20 cellular contexts compared by ENCODE assay signal in genomic region chr11:117794772-117795629, GRCh38. TPM values are rescaled to one million over a fixed set of nuclear protein-coding genes. Genes with fewer than 3 reads are reported as not detected.
DNase-seq lines count a peak whose midpoint lies in the region; ATAC-seq and TF ChIP-seq lines count a peak whose summit lies in the region.
"Had no signal": no experiment of that assay in that cellular context is flagged by ENCODE, and none has a peak within 500 bp of the region (broad histone marks: within the 10 kb centered on the region; RNA-seq: fewer than 3 reads in every experiment).

No MANE protein-coding gene starts in this region.

- H3K27me3 ChIP-seq in CD4-positive, alpha-beta memory T cell (ENCODE audit: insufficient read depth, low read length) = peaks cover 38% of the 10 kb centered on the region
- H3K27me3 ChIP-seq in HUES6 (ENCODE audit: control insufficient read depth, insufficient read depth, low read length) = peaks cover 97% of the 10 kb centered on the region
- peaks cover 91% of the 10 kb centered on the region for H3K27me3 ChIP-seq in endodermal cell (ENCODE audit: control insufficient read depth, insufficient read depth, low read length, poor library complexity, severe bottlenecking)
- H3K27me3 ChIP-seq in naive thymus-derived CD4-positive, alpha-beta T cell (ENCODE audit: control insufficient read depth in 2 of 2, insufficient read depth in 2 of 2, low read length in 2 of 2) = peaks cover 24 to 34% of the 10 kb centered on the region in 2 donors
- peaks cover 4 to 22% of the 10 kb centered on the region in 2 donors for H3K27me3 ChIP-seq in body of pancreas

- 64 to 68% methylated on average over 11 to 26 of the region's 29 CpGs for WGBS in endodermal cell (ENCODE audit: insufficient coverage in 1 of 2, insufficient read length in 1 of 2), 2 experiments
- WGBS in body of pancreas, 2 donors = 42 to 46% methylated on average over 29 of the region's 29 CpGs

- no peaks in the 10 kb centered on the region for H3K9me3 Mint-ChIP-seq in CD4-positive, alpha-beta memory T cell
- no peaks in the 10 kb centered on the region for H3K9me3 Mint-ChIP-seq in endodermal cell
- H3K9me3 Mint-ChIP-seq in naive thymus-derived CD4-positive, alpha-beta T cell = no peaks in the 10 kb centered on the region
- H3K9me3 Mint-ChIP-seq: activated CD4-positive, alpha-beta T cell treated with anti-CD3 and anti-CD28 coated beads, Interleukin-2, amount 10 ng/mL, durations not matched to agents 24 days and 14 days had no signal

- H3K9ac ChIP-seq in HUES6 (ENCODE audit: low read length) (no peak overlapping the region), endodermal cell (ENCODE audit: extremely low read depth, low read length, poor library complexity, severe bottlenecking) (no peak overlapping the region)

- no peaks in the 10 kb centered on the region for H3K9me3 ChIP-seq in CD4-positive, alpha-beta memory T cell (ENCODE audit: control insufficient read depth in 1 of 2, low read length in 2 of 2)
- H3K9me3 ChIP-seq in HUES6 (ENCODE audit: control insufficient read depth, insufficient read depth, low read depth, low read length) (no peaks in the 10 kb centered on the region), endodermal cell (ENCODE audit: control insufficient read depth, low read length) (no peaks in the 10 kb centered on the region), body of pancreas (no peaks in the 10 kb centered on the region)
- H3K9me3 ChIP-seq in naive thymus-derived CD4-positive, alpha-beta T cell (ENCODE audit: control insufficient read depth in 2 of 3, low read length in 3 of 3) = no peaks in the 10 kb centered on the region
- H3K9me3 ChIP-seq: gastroesophageal sphincter had no signal

- H3K27ac Mint-ChIP-seq in CD4-positive, alpha-beta memory T cell = peak overlapping the region in 1 of 7 donors; percentile 13
- H3K27ac Mint-ChIP-seq in endodermal cell = no peak overlapping the region
- H3K27ac Mint-ChIP-seq in naive thymus-derived CD4-positive, alpha-beta T cell = no peak overlapping the region
- H3K27ac Mint-ChIP-seq: activated CD4-positive, alpha-beta T cell treated with anti-CD3 and anti-CD28 coated beads, Interleukin-2, amount 10 ng/mL, durations not matched to agents 24 days and 14 days had no signal

- H3K36me3 ChIP-seq in CD4-positive, alpha-beta memory T cell (ENCODE audit: insufficient read depth, low read length) = no peaks in the 10 kb centered on the region
- H3K36me3 ChIP-seq in HUES6 (ENCODE audit: control insufficient read depth, insufficient read depth, low read length) (no peaks in the 10 kb centered on the region), endodermal cell (ENCODE audit: control insufficient read depth, insufficient read depth, low read length) (no peaks in the 10 kb centered on the region), body of pancreas (replicated peaks in 1 of 2; ENCODE audit: insufficient read depth in 1 of 2, low read depth in 2 of 2) (no peaks in the 10 kb centered on the region)
- H3K36me3 ChIP-seq in naive thymus-derived CD4-positive, alpha-beta T cell (ENCODE audit: control insufficient read depth in 2 of 3, insufficient read depth in 3 of 3, low read length in 3 of 3) = no peaks in the 10 kb centered on the region
- H3K36me3 ChIP-seq: gastroesophageal sphincter had no signal

- CTCF ChIA-PET in CD4-positive, alpha-beta memory T cell (lab: Charles Lee; ENCODE audit: partially characterized antibody) = no interaction called here
- CTCF ChIA-PET in naive thymus-derived CD4-positive, alpha-beta T cell (lab: Charles Lee) = no interaction called here

- no peak for DNase-seq in CD4-positive, alpha-beta memory T cell
- DNase-seq in endodermal cell = no peak
- no peak for DNase-seq in naive thymus-derived CD4-positive, alpha-beta T cell
- DNase-seq in stimulated activated CD4-positive, alpha-beta T cell treated with anti-CD3 and anti-CD28 coated beads, Interleukin-4, amount 100 ng/mL, for 24 hours = no peak
- DNase-seq in body of pancreas = no peak
- no peak for DNase-seq in MV-4-11 (lab: John Stamatoyannopoulos, UW)
- DNase-seq: activated CD4-positive, alpha-beta T cell treated with anti-CD3 and anti-CD28 coated beads, Interleukin-2, amount 10 ng/mL, durations not matched to agents 24 days and 14 days; activated CD8-positive, alpha-beta memory T cell treated with anti-CD3 and anti-CD28 coated beads, Interleukin-2, amount 50 U/mL, for 4 hours; activated naive CD4-positive, alpha-beta T cell treated with Interleukin-2 at 50 U/mL for 16 hours; GF-D8; KBM-7; NCI-H1092; NCI-H748 treated with DMSO at 0.1 percent for 48 hours; PC-3; right cardiac atrium had no signal

- peaks cover 45 to 54% of the 10 kb centered on the region in 2 donors for H3K27me3 Mint-ChIP-seq in CD4-positive, alpha-beta memory T cell
- H3K27me3 Mint-ChIP-seq in endodermal cell (ENCODE audit: insufficient read depth) = peaks cover 90% of the 10 kb centered on the region
- H3K27me3 Mint-ChIP-seq in naive thymus-derived CD4-positive, alpha-beta T cell = peaks cover 56 to 77% (median 63%) of the 10 kb centered on the region in 5 donors

- no peak for ATAC-seq in naive thymus-derived CD4-positive, alpha-beta T cell
- ATAC-seq in HG03135 (IDR thresholded peaks at IDR 0.05; ENCODE audit: unreplicated experiment) (no peak), body of pancreas (no peak)
- ATAC-seq: gastroesophageal sphincter, PC-3, right cardiac atrium, SK-N-SH treated with all-trans-retinoic acid at 6 μM for 48 hours had no signal

- peaks cover 18% of the 10 kb centered on the region for H3K4me1 ChIP-seq in CD4-positive, alpha-beta memory T cell (ENCODE audit: insufficient read depth, low read length)
- peaks cover 9% of the 10 kb centered on the region for H3K4me1 ChIP-seq in HUES6 (ENCODE audit: control insufficient read depth, insufficient read depth, low read length)
- no peaks in the 10 kb centered on the region for H3K4me1 ChIP-seq in endodermal cell (ENCODE audit: control insufficient read depth, insufficient read depth, low read length)
- H3K4me1 ChIP-seq in naive thymus-derived CD4-positive, alpha-beta T cell (ENCODE audit: control insufficient read depth in 2 of 2, insufficient read depth in 2 of 2, low read length in 2 of 2) = peaks cover 0 to 15% of the 10 kb centered on the region in 2 donors
- H3K4me1 ChIP-seq in body of pancreas = peaks cover 21% of the 10 kb centered on the region

- intact Hi-C loops in CD4-positive, alpha-beta memory T cell (cut with micrococcal nuclease) = no loop called here
- intact Hi-C loops in naive thymus-derived CD4-positive, alpha-beta T cell (cut with micrococcal nuclease) = no loop called here
- intact Hi-C loops in body of pancreas (cut with DNase I) = no loop called here

- H3K27ac ChIP-seq in CD4-positive, alpha-beta memory T cell (ENCODE audit: low read depth, low read length) = no peak overlapping the region
- H3K27ac ChIP-seq in HUES6 (ENCODE audit: low read depth, low read length) (no peak overlapping the region), endodermal cell (ENCODE audit: low read depth, low read length) (no peak overlapping the region), body of pancreas (no peak overlapping the region)
- H3K27ac ChIP-seq in naive thymus-derived CD4-positive, alpha-beta T cell (ENCODE audit: low read depth, low read length) = no peak overlapping the region
- H3K27ac ChIP-seq: gastroesophageal sphincter had no signal

- H3K4me3 Mint-ChIP-seq in CD4-positive, alpha-beta memory T cell = peak overlapping the region in 7 of 8 donors; percentile 10 to 79 (median 66)
- peak overlapping the region; percentile 58 for H3K4me3 Mint-ChIP-seq in endodermal cell
- peak overlapping the region in 8 of 10 donors; percentile 23 to 81 (median 60) for H3K4me3 Mint-ChIP-seq in naive thymus-derived CD4-positive, alpha-beta T cell
- H3K4me3 Mint-ChIP-seq: activated CD4-positive, alpha-beta T cell treated with anti-CD3 and anti-CD28 coated beads, Interleukin-2, amount 10 ng/mL, durations not matched to agents 24 days and 14 days had no signal

- POLR2A ChIA-PET in CD4-positive, alpha-beta memory T cell (lab: Charles Lee; ENCODE audit: partially characterized antibody) = no interaction called here
- POLR2A ChIA-PET in naive thymus-derived CD4-positive, alpha-beta T cell (lab: Charles Lee) = interaction anchor here (0.7 kb wide), 1 partner anchor 441 kb away, joined by 3 read pairs; no protein-coding TSS in a partner anchor

- no peak for TF ChIP-seq POLR2A in body of pancreas (IDR thresholded peaks at IDR 0.05)

- H3K4me3 ChIP-seq in CD4-positive, alpha-beta memory T cell (ENCODE audit: low read length in 2 of 2) = no peak overlapping the region
- H3K4me3 ChIP-seq in HUES6 (ENCODE audit: low read depth, low read length) (peak overlapping the region; percentile 67), endodermal cell (ENCODE audit: low read length) (peak overlapping the region; percentile 74), body of pancreas (no peak overlapping the region)
- no peak overlapping the region for H3K4me3 ChIP-seq in naive thymus-derived CD4-positive, alpha-beta T cell (ENCODE audit: low read length)

- TF ChIP-seq CTCF in endodermal cell (conservative IDR thresholded peaks at IDR 0.05) = no peak
- no peak for TF ChIP-seq CTCF in body of pancreas (IDR thresholded peaks at IDR 0.05)

- no peaks in the 10 kb centered on the region for H3K36me3 Mint-ChIP-seq in CD4-positive, alpha-beta memory T cell
- H3K36me3 Mint-ChIP-seq in endodermal cell (ENCODE audit: low read depth) = no peaks in the 10 kb centered on the region
- H3K36me3 Mint-ChIP-seq in naive thymus-derived CD4-positive, alpha-beta T cell = peaks cover 0 to 4% (median 0%) of the 10 kb centered on the region in 5 donors

- H3K4me1 Mint-ChIP-seq in CD4-positive, alpha-beta memory T cell = peaks cover 2 to 22% (median 12%) of the 10 kb centered on the region in 4 donors
- H3K4me1 Mint-ChIP-seq in endodermal cell = peaks cover 9% of the 10 kb centered on the region
- peaks cover 3 to 26% (median 18%) of the 10 kb centered on the region in 7 donors for H3K4me1 Mint-ChIP-seq in naive thymus-derived CD4-positive, alpha-beta T cell

RNA-seq across cellular contexts. Expression of gene DSCAML1, which starts 2.0 kb away (rescaled TPM):
- 1 to 10 TPM in 1 of 2 experiments, under 1 TPM in 1; 1.00 to 1.0 TPM for total RNA-seq in CD4-positive, alpha-beta memory T cell
- polyA plus RNA-seq in CD4-positive, alpha-beta memory T cell = not detected
- total RNA-seq in endodermal cell (10 to 100 TPM in 1 of 2 donors, 1 to 10 TPM in 1; 5.6 to 10.9 TPM), body of pancreas (1 to 10 TPM in 1 of 2 donors, under 1 TPM in 1; 0.33 to 1.6 TPM)
- 1.4 TPM for polyA plus RNA-seq in endodermal cell (2013, experiment 1 of 2)
- 0.50 TPM for polyA plus RNA-seq in endodermal cell (2013, experiment 2 of 2)
- 1 to 10 TPM in 1 of 5 experiments, under 1 TPM in 4; 0.17 to 1.3 (median 0.60) TPM for total RNA-seq in naive thymus-derived CD4-positive, alpha-beta T cell
- not detected for polyA plus RNA-seq in naive thymus-derived CD4-positive, alpha-beta T cell
- total RNA-seq: dermis microvascular lymphatic vessel endothelial cell, PC-3 had no signal

RNA-seq across cellular contexts. Expression of gene FXYD2, which starts 29.5 kb away (rescaled TPM):
- total RNA-seq in CD4-positive, alpha-beta memory T cell = 10 to 100 TPM in 1 of 2 experiments, 1 to 10 TPM in 1; 9.3 to 10.5 TPM
- polyA plus RNA-seq in CD4-positive, alpha-beta memory T cell = 1 to 10 TPM; 3.5 to 7.1 TPM
- 1 to 10 TPM; 3.0 TPM for total RNA-seq in endodermal cell
- polyA plus RNA-seq in endodermal cell (2013, experiment 1 of 2) = 1.0 TPM
- 1.3 TPM for polyA plus RNA-seq in endodermal cell (2013, experiment 2 of 2)
- 1 to 10 TPM; 3.1 to 6.7 (median 4.4) TPM for total RNA-seq in naive thymus-derived CD4-positive, alpha-beta T cell
- polyA plus RNA-seq in naive thymus-derived CD4-positive, alpha-beta T cell = 10 to 100 TPM; 11.2 to 25.6 TPM
- total RNA-seq in body of pancreas = 100 to 1,000 TPM; 290 to 396 TPM
- total RNA-seq: PC-3 had no signal

Comparison
In these comparisons a context has a peak if more than half of its experiments do, and no peak if none do; other contexts are left out.
1. H3K4me3 ChIP-seq: peak in HUES6 (single experiment) and endodermal cell (single experiment); none in CD4-positive, alpha-beta memory T cell (0 of 2), naive thymus-derived CD4-positive, alpha-beta T cell (single experiment) and body of pancreas (0 of 2).
2. RNA of gene FXYD2, which starts 29.5 kb away (total RNA-seq): 290 to 396 TPM in body of pancreas; 9.3 to 10.5 TPM in CD4-positive, alpha-beta memory T cell, 3.1 to 6.7 TPM in naive thymus-derived CD4-positive, alpha-beta T cell and 3.0 TPM in endodermal cell; every median in the first group is over 10 times any median in the second.
3. Peak in every context shown above with its lines, with median percentiles within 50 percentile points of each other: H3K4me3 Mint-ChIP-seq.